ENCODE assay signal across 8 cellular contexts in genomic region chr15:90571063-90571541, GRCh38. TPM values are rescaled to one million over a fixed set of nuclear protein-coding genes. Genes with fewer than 3 reads are reported as not detected.
DNase-seq lines count a peak whose midpoint lies in the region; ATAC-seq and TF ChIP-seq lines count a peak whose summit lies in the region.

No MANE protein-coding gene starts in this region.

- H3K9me3 ChIP-seq in muscle layer of duodenum (ENCODE audit: control insufficient read depth in 1 of 2, low read length in 2 of 2): no peaks in the 10 kb centered on the region
- no peaks in the 10 kb centered on the region for H3K9me3 ChIP-seq in SK-N-SH

- CTCF ChIA-PET in SK-N-SH (lab: Yijun Ruan, JAX): interaction anchor here (1.3 to 1.6 kb wide), 3 partner anchors 9 to 11 kb away, joined by 3 to 5 read pairs (median 4); no protein-coding TSS in a partner anchor

- TF ChIP-seq CTCF in endothelial cell (IDR thresholded peaks at IDR 0.05; ENCODE audit: unreplicated experiment) (no peak), SK-N-SH (IDR thresholded peaks at IDR 0.05) (no peak)

- no peaks in the 10 kb centered on the region for H4K20me1 ChIP-seq in SK-N-SH (ENCODE audit: insufficient read depth)

- TF ChIP-seq RAD21 in SK-N-SH (IDR thresholded peaks at IDR 0.05; ENCODE audit: low read length): no peak

- DNase-seq in ELR (ENCODE audit: low read depth): peak; percentile 83
- peak in 37 of 58 donors; percentile 8 to 92 (median 61) for DNase-seq in anterior cingulate cortex (lab: John Stamatoyannopoulos, UW)
- no peak for DNase-seq in endothelial cell (ENCODE audit: low spot score)
- DNase-seq in NCI-H1092 (lab: John Stamatoyannopoulos, UW): no peak
- no peak for DNase-seq in SK-N-SH

- 66% methylated on average over 4 of the region's 4 CpGs for WGBS in SK-N-SH (ENCODE audit: low lambda C conversion rate)

- ATAC-seq in HG03060 (IDR thresholded peaks at IDR 0.05; ENCODE audit: low read depth, unreplicated experiment) (peak; percentile 35), HG03135 (IDR thresholded peaks at IDR 0.05; ENCODE audit: unreplicated experiment) (no peak)

- no peak overlapping the region for H3K4me3 ChIP-seq in muscle layer of duodenum (ENCODE audit: low read depth in 1 of 2, low read length in 2 of 2)
- H3K4me3 ChIP-seq in SK-N-SH (ENCODE audit: low read depth in 2 of 2, low read length in 1 of 2): no peak overlapping the region

- TF ChIP-seq EP300 in SK-N-SH (IDR thresholded peaks at IDR 0.05; ENCODE audit: borderline replicate concordance in 1 of 2, low read depth in 1 of 2, low read length in 1 of 2): no peak

- H3K27me3 ChIP-seq in muscle layer of duodenum (ENCODE audit: low read depth, low read length): no peaks in the 10 kb centered on the region
- no peaks in the 10 kb centered on the region for H3K27me3 ChIP-seq in SK-N-SH (ENCODE audit: insufficient read depth)

- no peaks in the 10 kb centered on the region for H3K4me1 Mint-ChIP-seq in endothelial cell (ENCODE audit: unreplicated experiment)

- H3K36me3 ChIP-seq in muscle layer of duodenum (ENCODE audit: control insufficient read depth in 1 of 2, insufficient read depth in 2 of 2, low read length in 2 of 2) (peaks cover 0 to 5% of the 10 kb centered on the region in 2 donors), SK-N-SH (replicated peaks in 1 of 2; ENCODE audit: control insufficient read depth in 1 of 2, insufficient read depth in 2 of 2, low read length in 1 of 2) (peaks cover 0 to 19% of the 10 kb centered on the region in 2 experiments)

- peaks cover 6% of the 10 kb centered on the region for H3F3A ChIP-seq in SK-N-SH (replicated peaks; ENCODE audit: insufficient read depth)

- no peak overlapping the region; the same call in 1 of the 2 replicates for H3K4me2 ChIP-seq in SK-N-SH

- no peak overlapping the region for H3K27ac Mint-ChIP-seq in endothelial cell (ENCODE audit: unreplicated experiment)

- H2AFZ ChIP-seq in SK-N-SH (ENCODE audit: low read depth): no peak overlapping the region

- H3K9me2 ChIP-seq in SK-N-SH: no peaks in the 10 kb centered on the region

- no peaks in the 10 kb centered on the region for H3K27me3 Mint-ChIP-seq in endothelial cell (ENCODE audit: unreplicated experiment)

- no peaks in the 10 kb centered on the region for H3K9me3 Mint-ChIP-seq in endothelial cell (ENCODE audit: unreplicated experiment)

- peak overlapping the region; percentile 0 for H3K27ac ChIP-seq in muscle layer of duodenum (ENCODE audit: low read length)
- peak overlapping the region in 1 of 2 experiments; percentile 8; a peak in 1 of 4 replicates for H3K27ac ChIP-seq in SK-N-SH (ENCODE audit: low read depth in 2 of 2, low read length in 1 of 2)

- H3K9ac ChIP-seq in SK-N-SH: no peak overlapping the region

- no peaks in the 10 kb centered on the region for H3K36me3 Mint-ChIP-seq in endothelial cell (ENCODE audit: low read depth, unreplicated experiment)

- POLR2A ChIA-PET in SK-N-SH (lab: Yijun Ruan, JAX): no interaction called here

- peaks cover 0 to 13% of the 10 kb centered on the region in 2 donors for H3K4me1 ChIP-seq in muscle layer of duodenum (ENCODE audit: control insufficient read depth in 1 of 2, insufficient read depth in 2 of 2, low read length in 2 of 2)
- H3K4me1 ChIP-seq in SK-N-SH (ENCODE audit: control insufficient read depth in 1 of 2, insufficient read depth in 2 of 2, low read depth in 1 of 2, low read length in 1 of 2): peaks cover 0 to 6% of the 10 kb centered on the region in 2 experiments; a peak in 1 of 4 replicates

- H3K4me3 Mint-ChIP-seq in endothelial cell (ENCODE audit: unreplicated experiment): no peak overlapping the region

- H3K79me2 ChIP-seq in SK-N-SH (ENCODE audit: insufficient read depth): peaks cover 51% of the 10 kb centered on the region

TF ChIP-seq in SK-N-SH, 30 proteins besides CTCF, POLR2A, EP300 and RAD21:
- no peak for TF ChIP-seq MXI1 (IDR thresholded peaks at IDR 0.05; ENCODE audit: low read depth, low read length)
- TF ChIP-seq USF2 (IDR thresholded peaks at IDR 0.05; ENCODE audit: borderline replicate concordance, low read depth, low read length): no peak
- no peak for TF ChIP-seq MEF2A (IDR thresholded peaks at IDR 0.05; ENCODE audit: borderline replicate concordance, low read depth)
- TF ChIP-seq RCOR1 (IDR thresholded peaks at IDR 0.05; ENCODE audit: low read length): no peak
- TF ChIP-seq ZBTB33 (IDR thresholded peaks at IDR 0.05; ENCODE audit: borderline replicate concordance, low read depth): no peak
- no peak for TF ChIP-seq USF1 (IDR thresholded peaks at IDR 0.05; ENCODE audit: borderline replicate concordance, low read depth)
- TF ChIP-seq JUND (IDR thresholded peaks at IDR 0.05): no peak
- no peak for TF ChIP-seq CHD2 (IDR thresholded peaks at IDR 0.05; ENCODE audit: low read length, partially characterized antibody)
- no peak for TF ChIP-seq GATA2 (CRISPR knock-in tag; IDR thresholded peaks at IDR 0.05)
- no peak for TF ChIP-seq SIN3A (IDR thresholded peaks at IDR 0.05; ENCODE audit: borderline replicate concordance, low read depth, low read length)
- TF ChIP-seq POLR2AphosphoS5 (IDR thresholded peaks at IDR 0.05; ENCODE audit: low read depth, low read length): no peak
- TF ChIP-seq MAX (IDR thresholded peaks at IDR 0.05; ENCODE audit: low read depth): no peak
- no peak for TF ChIP-seq GABPA (IDR thresholded peaks at IDR 0.05; ENCODE audit: low read depth)
- no peak for TF ChIP-seq FOXM1 (IDR thresholded peaks at IDR 0.05; ENCODE audit: low read depth)
- TF ChIP-seq TCF12 (IDR thresholded peaks at IDR 0.05): no peak
- TF ChIP-seq TEAD4 (IDR thresholded peaks at IDR 0.05; ENCODE audit: borderline replicate concordance, insufficient read depth): no peak
TF ChIP-seq in SK-N-SH: peak in this region for 0.

RNA-seq across cellular contexts. Expression of gene CRTC3, which starts 41.4 kb away (rescaled TPM):
- total RNA-seq in endothelial cell (ENCODE audit: unreplicated experiment): 27.1 TPM
- polyA plus RNA-seq in SK-N-SH (2012; rRNA removed): 16.7 TPM in 2 replicates
- polyA plus RNA-seq in SK-N-SH (2012; cell fraction: cytosol; rRNA removed): 9.5 and 12.3 TPM in 2 replicates
- polyA plus RNA-seq in SK-N-SH (2012; cell fraction: nucleus; rRNA removed): 31.4 and 40.2 TPM in 2 replicates

Comparison
In these comparisons a context has a peak if more than half of its experiments do, and no peak if none do; other contexts are left out.
1. DNase-seq: peak in ELR (single experiment) and anterior cingulate cortex (37 of 58); none in endothelial cell (single experiment), NCI-H1092 (single experiment) and SK-N-SH (single experiment).